ENCODE assay signal across 26 cellular contexts in genomic region chr10:46042527-46042926, GRCh38. TPM values are rescaled to one million over a fixed set of nuclear protein-coding genes. Genes with fewer than 3 reads are reported as not detected.
DNase-seq lines count a peak whose midpoint lies in the region; ATAC-seq, FAIRE-seq and TF ChIP-seq lines count a peak whose summit lies in the region.
"Had no signal": no experiment of that assay in that cellular context is flagged by ENCODE, and none has a peak within 500 bp of the region (broad histone marks: within the 10 kb centered on the region; RNA-seq: fewer than 3 reads in every experiment).

No MANE protein-coding gene starts in this region.

- no peaks in the 10 kb centered on the region for H3K36me3 ChIP-seq in H1 (ENCODE audit: control insufficient read depth in 2 of 4, insufficient read depth in 4 of 4, low read length in 3 of 4)
- H3K36me3 ChIP-seq in upper lobe of left lung, result no peaks in the 10 kb centered on the region
- H3K36me3 ChIP-seq: BLaER1 treated with 17β-estradiol and CSF1 and Interleukin-3, amounts not matched to agents 10 nM and 100 nM; SJSA1 had no signal

- H3K4me2 ChIP-seq in H1 (ENCODE audit: insufficient read depth in 1 of 2, low read depth in 2 of 2, low read length in 2 of 2), result no peak overlapping the region
- H3K4me2 ChIP-seq: A549; BLaER1 treated with 17β-estradiol and CSF1 and Interleukin-3, amounts not matched to agents 10 nM and 100 nM had no signal

- TF ChIP-seq POLR2A in H1 (IDR thresholded peaks at IDR 0.05; ENCODE audit: control extremely low read depth in 1 of 2, low read depth in 2 of 2, low read length in 2 of 2), result no peak
- TF ChIP-seq POLR2A in upper lobe of left lung (IDR thresholded peaks at IDR 0.05), result no peak

- no peak overlapping the region for H4K5ac ChIP-seq in H1 (ENCODE audit: insufficient read length, low read depth, low read length)

- H3K27me3 ChIP-seq in H1 (replicated peaks in 1 of 4; ENCODE audit: control insufficient read depth in 3 of 4, extremely low read depth in 1 of 4, insufficient read depth in 3 of 4, low read length in 3 of 4), result no peaks in the 10 kb centered on the region
- H3K27me3 ChIP-seq in upper lobe of left lung, result no peaks in the 10 kb centered on the region
- H3K27me3 ChIP-seq: BLaER1 treated with 17β-estradiol and CSF1 and Interleukin-3, amounts not matched to agents 10 nM and 100 nM had no signal

- H3K4me3 Mint-ChIP-seq in nephron progenitor cell, result no peak overlapping the region
- H3K4me3 Mint-ChIP-seq: CD4-positive, alpha-beta T cell had no signal

- no peak overlapping the region for H3K18ac ChIP-seq in H1 (ENCODE audit: extremely low read depth, low read length)

- no peaks in the 10 kb centered on the region for H3K36me3 Mint-ChIP-seq in nephron progenitor cell (ENCODE audit: low read depth)

- no peak overlapping the region for H3K4ac ChIP-seq in H1 (replicated peaks; ENCODE audit: insufficient read length, low read depth, low read length)

- no peak overlapping the region for H2BK120ac ChIP-seq in H1 (replicated peaks; ENCODE audit: low read depth, low read length)

- H3K27me3 Mint-ChIP-seq in nephron progenitor cell (ENCODE audit: low read depth, poor library complexity), result peaks cover 12% of the 10 kb centered on the region
- H3K27me3 Mint-ChIP-seq: CD4-positive, alpha-beta T cell had no signal

- no peak for TF ChIP-seq RAD21 in H1 (IDR thresholded peaks at IDR 0.05 in 1 of 2, conservative IDR thresholded peaks at IDR 0.05 in 1 of 2; ENCODE audit: low read depth in 2 of 2, low read length in 2 of 2)

- no peak for TF ChIP-seq CTCF in H1 (IDR thresholded peaks at IDR 0.05; ENCODE audit: control extremely low read depth in 1 of 3, insufficient read depth in 1 of 3, low read depth in 1 of 3, low read length in 3 of 3)
- no peak for TF ChIP-seq CTCF in nephron progenitor cell (IDR thresholded peaks at IDR 0.05)
- TF ChIP-seq CTCF in upper lobe of left lung (IDR thresholded peaks at IDR 0.05), result no peak

- no peak overlapping the region for H3K23ac ChIP-seq in H1 (ENCODE audit: insufficient read length)

- TF ChIP-seq EP300 in H1 (IDR thresholded peaks at IDR 0.05; ENCODE audit: borderline replicate concordance in 1 of 2, low read depth in 2 of 2, low read length in 2 of 2) (no peak), upper lobe of left lung (IDR thresholded peaks at IDR 0.05) (no peak)

- H2AFZ ChIP-seq in H1 (ENCODE audit: low read length), result peak overlapping the region; percentile 61; the same call in 1 of the 2 replicates

- no peak overlapping the region for H2BK15ac ChIP-seq in H1 (ENCODE audit: low read length)

- H3K4me3 ChIP-seq in H1 (ENCODE audit: extremely low read depth in 1 of 4, insufficient read depth in 2 of 4, low read depth in 3 of 4, low read length in 4 of 4), result no peak overlapping the region
- H3K4me3 ChIP-seq in upper lobe of left lung, result no peak overlapping the region
- H3K4me3 ChIP-seq: A549; BLaER1 treated with 17β-estradiol and CSF1 and Interleukin-3, amounts not matched to agents 10 nM and 100 nM; SJSA1 had no signal

- H3K27ac Mint-ChIP-seq in nephron progenitor cell, result peak overlapping the region; percentile 32
- H3K27ac Mint-ChIP-seq: CD4-positive, alpha-beta T cell had no signal

- no peak overlapping the region for H4K91ac ChIP-seq in H1 (replicated peaks; ENCODE audit: insufficient read length, low read length)

- no peak overlapping the region for H2BK20ac ChIP-seq in H1 (ENCODE audit: low read length)

- H4K8ac ChIP-seq in H1 (ENCODE audit: extremely low read depth, insufficient read depth, low read length), result no peak overlapping the region

- H3K79me1 ChIP-seq in H1 (ENCODE audit: low read depth, low read length), result no peaks in the 10 kb centered on the region

- ATAC-seq in upper lobe of left lung (ENCODE audit: low FRiP score in 2 of 2) (no peak), GM21786 (IDR thresholded peaks at IDR 0.05; ENCODE audit: unreplicated experiment) (no peak)
- ATAC-seq: PC-3 had no signal

- no peaks in the 10 kb centered on the region for H4K20me1 ChIP-seq in H1 (replicated peaks in 1 of 2; ENCODE audit: control insufficient read depth in 1 of 2, insufficient read depth in 2 of 2, low read length in 2 of 2)
- H4K20me1 ChIP-seq: BLaER1 treated with 17β-estradiol and CSF1 and Interleukin-3, amounts not matched to agents 10 nM and 100 nM had no signal

- no peak overlapping the region for H3K27ac ChIP-seq in H1 (ENCODE audit: low read depth, low read length)
- H3K27ac ChIP-seq in upper lobe of left lung, result no peak overlapping the region
- H3K27ac ChIP-seq: A549; BLaER1 treated with 17β-estradiol and CSF1 and Interleukin-3, amounts not matched to agents 10 nM and 100 nM; SJSA1 had no signal

- H3K56ac ChIP-seq in H1 (replicated peaks; ENCODE audit: insufficient read length, low read depth, low read length), result no peak overlapping the region

- H3K9me3 Mint-ChIP-seq in nephron progenitor cell, result no peaks in the 10 kb centered on the region
- H3K9me3 Mint-ChIP-seq: CD4-positive, alpha-beta T cell had no signal

- H3K9me3 ChIP-seq in H1 (ENCODE audit: insufficient read depth in 2 of 2, low read depth in 1 of 2, low read length in 1 of 2) (no peaks in the 10 kb centered on the region), upper lobe of left lung (no peaks in the 10 kb centered on the region)
- H3K9me3 ChIP-seq: A549; BLaER1 treated with 17β-estradiol and CSF1 and Interleukin-3, amounts not matched to agents 10 nM and 100 nM; SJSA1 had no signal

- no peak for FAIRE-seq in H1 (lab: Jason Lieb, UNC)
- FAIRE-seq: A549, GM12892, HTR-8/SVneo had no signal

- H2BK12ac ChIP-seq in H1 (ENCODE audit: low read depth, low read length), result no peak overlapping the region

- H3K4me1 ChIP-seq in H1 (replicated peaks in 1 of 4; ENCODE audit: control insufficient read depth in 3 of 4, insufficient read depth in 4 of 4, low read length in 3 of 4) (peaks cover 0 to 3% (median 0%) of the 10 kb centered on the region in 4 experiments; a peak in 1 of 7 replicates), upper lobe of left lung (no peaks in the 10 kb centered on the region)
- H3K4me1 ChIP-seq: A549; BLaER1 treated with 17β-estradiol and CSF1 and Interleukin-3, amounts not matched to agents 10 nM and 100 nM; SJSA1 had no signal

- DNase-seq in HPDE6-E6E7 (ENCODE audit: extremely low spot score) (peak; percentile 79), NCI-H2171 treated with DMSO at 0.1 percent for 48 hours (lab: John Stamatoyannopoulos, UW) (peak; percentile 77), H1 (ENCODE audit: low read depth in 1 of 2, low spot score in 2 of 2) (no peak), nephron progenitor cell (no peak), upper lobe of left lung (no peak)
- DNase-seq in activated CD4-positive, CD25-positive, alpha-beta regulatory T cell (lab: John Stamatoyannopoulos, UW), result no peak
- DNase-seq: AML-193; CD4-positive, alpha-beta T cell; COR-L47; DMS79 treated with DMSO at 0.1 percent for 48 hours; H7; KG1; MM.1S; NCI-H2029 treated with DMSO at 0.1 percent for 48 hours; NCI-H226; NCI-H524; NCI-H748 treated with DMSO at 0.1 percent for 48 hours; NK-92 treated with Interleukin-12 subunit alpha and Interleukin-12 subunit beta, amount 100 ng/mL, for 24 hours; PC-3; Right ventricle myocardium superior had no signal

- WGBS in H1 (ENCODE audit: extremely low coverage in 1 of 2, insufficient coverage in 1 of 2, insufficient read length in 1 of 2, insufficient replicate concordance in 2 of 2, low coverage in 1 of 2, low lambda C conversion rate in 2 of 2, missing lambda C conversion rate in 1 of 2), 2 experiments, result 87% methylated on average over 4 of the region's 4 CpGs; no CpG with 5 or more reads in 1 of the 2 experiments
- WGBS in upper lobe of left lung, 2 donors, result 68 to 69% methylated on average over 4 of the region's 4 CpGs

- no peaks in the 10 kb centered on the region for H3K79me2 ChIP-seq in H1 (ENCODE audit: control insufficient read depth in 1 of 2, insufficient read depth in 2 of 2, low read length in 2 of 2)

- H3K9ac ChIP-seq in H1 (replicated peaks in 1 of 4; ENCODE audit: extremely low read depth in 1 of 4, low read depth in 3 of 4, low read length in 3 of 4), result no peak overlapping the region
- H3K9ac ChIP-seq: BLaER1 treated with 17β-estradiol and CSF1 and Interleukin-3, amounts not matched to agents 10 nM and 100 nM had no signal

- H3K14ac ChIP-seq in H1 (ENCODE audit: insufficient read length), result no peak overlapping the region

- POLR2A ChIA-PET in H1 (lab: Charles Lee; ENCODE audit: partially characterized antibody), result interaction anchor here (0.6 kb wide), 1 partner anchor 14 kb away, joined by 4 read pairs; no protein-coding TSS in a partner anchor

- H2AK5ac ChIP-seq in H1 (ENCODE audit: low read depth, low read length), result no peak overlapping the region

- CTCF ChIA-PET in H1 (lab: Charles Lee; ENCODE audit: partially characterized antibody), result no interaction called here

- H3K4me1 Mint-ChIP-seq in nephron progenitor cell, result peaks cover 9% of the 10 kb centered on the region

- no peak overlapping the region for H2BK5ac ChIP-seq in H1 (ENCODE audit: low read depth, low read length)

- no peaks in the 10 kb centered on the region for H3K23me2 ChIP-seq in H1 (ENCODE audit: low read depth, low read length)

TF ChIP-seq in H1, 55 proteins besides CTCF, POLR2A, EP300 and RAD21 (continues in another document):
- TF ChIP-seq CTBP2 (IDR thresholded peaks at IDR 0.05; ENCODE audit: borderline replicate concordance, insufficient read depth, insufficient read length, low read length), result no peak
- TF ChIP-seq POU5F1 (IDR thresholded peaks at IDR 0.05; ENCODE audit: low read depth, low read length), result no peak

RNA-seq across cellular contexts. Expression of gene MSMB, which starts 3.5 kb away (rescaled TPM):
- not detected in 2 replicates for total RNA-seq in H1 (2021; fragmentation: NEBNext Ultra II Directional; extraction: Animal tissue kit (Norgen Biotek cat#: 25700))
- not detected in 2 replicates for polyA plus RNA-seq in H1 (2011; rRNA removed)
- not detected for polyA plus RNA-seq in H1 (2011; cell fraction: cytosol; rRNA removed)
- polyA plus RNA-seq in H1 (2011; cell fraction: nucleus; rRNA removed), result not detected
- polyA plus RNA-seq in H1 (2012, experiment 1 of 2), result not detected in 4 replicates
- not detected for polyA plus RNA-seq in H1 (2012, experiment 2 of 2)
- polyA plus RNA-seq in H1 (2013, experiment 1 of 2), result not detected
- polyA plus RNA-seq in H1 (2013, experiment 2 of 2), result not detected
- not detected in 2 replicates for polyA minus RNA-seq in H1 (2011; rRNA and poly(A)+ RNA removed)
- polyA minus RNA-seq in H1 (2011; cell fraction: cytosol; rRNA and poly(A)+ RNA removed), result not detected
- not detected for polyA minus RNA-seq in H1 (2011; cell fraction: nucleus; rRNA and poly(A)+ RNA removed)
- 1 to 10 TPM in 1 of 6 donors, not detected in 5; 7.8 TPM for total RNA-seq in upper lobe of left lung
- total RNA-seq: CD4-positive, alpha-beta T cell; H7; PC-3; Right ventricle myocardium superior; SJSA1 had no signal

RNA-seq across cellular contexts. Expression of gene NCOA4, which starts 12.1 kb away (rescaled TPM):
- 63.7 and 65.2 TPM in 2 replicates for total RNA-seq in H1 (2021; fragmentation: NEBNext Ultra II Directional; extraction: Animal tissue kit (Norgen Biotek cat#: 25700))
- polyA plus RNA-seq in H1 (2011; rRNA removed), result 19.8 and 28.9 TPM in 2 replicates
- polyA plus RNA-seq in H1 (2011; cell fraction: cytosol; rRNA removed), result 39.3 TPM
- polyA plus RNA-seq in H1 (2011; cell fraction: nucleus; rRNA removed), result 21.7 TPM
- polyA plus RNA-seq in H1 (2012, experiment 1 of 2), result 32.7 to 46.6 TPM (median 37.7 TPM) in 4 replicates
- polyA plus RNA-seq in H1 (2012, experiment 2 of 2), result 4.5 TPM
- 39.2 TPM for polyA plus RNA-seq in H1 (2013, experiment 1 of 2)
- 37.6 TPM for polyA plus RNA-seq in H1 (2013, experiment 2 of 2)
- polyA minus RNA-seq in H1 (2011; rRNA and poly(A)+ RNA removed), result 100 and 135 TPM in 2 replicates
- polyA minus RNA-seq in H1 (2011; cell fraction: cytosol; rRNA and poly(A)+ RNA removed), result 39.9 TPM
- polyA minus RNA-seq in H1 (2011; cell fraction: nucleus; rRNA and poly(A)+ RNA removed), result 31.0 TPM
- total RNA-seq in upper lobe of left lung, result 100 to 1,000 TPM in 4 of 6 donors, 10 to 100 TPM in 2; 57.6 to 184 (median 144) TPM

Comparison
In these comparisons a context has a peak if more than half of its experiments do, and no peak if none do; other contexts are left out.
1. DNase-seq: peak in HPDE6-E6E7 (single experiment) and NCI-H2171 treated with DMSO at 0.1 percent for 48 hours (single experiment); none in H1 (0 of 2), nephron progenitor cell (single experiment), activated CD4-positive, CD25-positive, alpha-beta regulatory T cell (0 of 4) and upper lobe of left lung (0 of 2).